Comparison of ENCODE assay signal across 8 cellular contexts in genomic region chr2:238784671-238785527, GRCh38.
DNase-seq lines count a peak whose midpoint lies in the region; ATAC-seq and TF ChIP-seq lines count a peak whose summit lies in the region.

No MANE protein-coding gene starts in this region.

- DNase-seq in NCI-H2227 treated with DMSO at 0.1 percent for 48 hours (lab: John Stamatoyannopoulos, UW) (peak; percentile 28), dermis microvascular lymphatic vessel endothelial cell (ENCODE audit: low read depth in 2 of 2) (peak; percentile 36 to 60), medulla oblongata (ENCODE audit: extremely low spot score) (peak; percentile 69)
- DNase-seq in activated CD4-positive, alpha-beta T cell treated with anti-CD3 and anti-CD28 coated beads for 48 hours: peak; percentile 72
- DNase-seq in stimulated activated CD8-positive, alpha-beta memory T cell treated with anti-CD3 and anti-CD28 coated beads, Interleukin-12 subunit alpha, Interleukin-12 subunit beta, amount 100 ng/mL, for 24 hours (ENCODE audit: extremely low read depth): peak; percentile 23

- TF ChIP-seq CTCF in 22Rv1 (IDR thresholded peaks at IDR 0.05): peak; percentile 94
- TF ChIP-seq CTCF in GM12874 (IDR thresholded peaks at IDR 0.05; ENCODE audit: insufficient read depth, low read depth, low read length): peak; percentile 82

- no peak overlapping the region for H3K27ac ChIP-seq in 22Rv1

- no peak for ATAC-seq in HG03457 (IDR thresholded peaks at IDR 0.05; ENCODE audit: unreplicated experiment)
